26 cellular contexts compared by ENCODE assay signal in genomic region chr22:27063381-27063780, GRCh38.
"Had no signal": no experiment of that assay in that cellular context is flagged by ENCODE, and none has a peak within 500 bp of the region (broad histone marks: within the 10 kb centered on the region; RNA-seq: fewer than 3 reads in every experiment).

No MANE protein-coding gene starts in this region.

- ATAC-seq: activated CD4-positive, alpha-beta T cell treated with anti-CD3 and anti-CD28 coated beads for 36 hours; activated T-cell treated with anti-CD3 and anti-CD28 coated beads, Interleukin-2, amount 50 U/mL, for 72 hours; left lobe of liver; naive thymus-derived CD8-positive, alpha-beta T cell; sciatic nerve had no signal

- H3K4me1 Mint-ChIP-seq: activated B cell treated with CpG ODN at 0.5 μM for 24 hours; activated CD4-positive, alpha-beta T cell treated with anti-CD3 and anti-CD28 coated beads for 36 hours; activated naive CD8-positive, alpha-beta T cell treated with anti-CD3 and anti-CD28 coated beads, Interleukin-2, amount 10 ng/mL, durations not matched to agents 7 days and 5 days had no signal

- H3K27ac Mint-ChIP-seq: activated B cell treated with CpG ODN at 0.5 μM for 24 hours; activated CD4-positive, alpha-beta T cell treated with anti-CD3 and anti-CD28 coated beads for 36 hours; activated naive CD4-positive, alpha-beta T cell treated with anti-CD3 and anti-CD28 coated beads for 36 hours; activated naive CD8-positive, alpha-beta T cell treated with anti-CD3 and anti-CD28 coated beads, Interleukin-2, amount 10 ng/mL, durations not matched to agents 7 days and 5 days; activated T-cell treated with anti-CD3 and anti-CD28 coated beads, Interleukin-2, amount 50 U/mL, for 72 hours; naive thymus-derived CD8-positive, alpha-beta T cell; T-helper 1 cell treated with Interleukin-12 subunit alpha and Interleukin-12 subunit beta and Interleukin-4 antibody, amounts not matched to agents 30 μg/mL and 1 μg/mL, for 36 hours had no signal

- H3K9me3 Mint-ChIP-seq: activated B cell treated with CpG ODN at 0.5 μM for 24 hours; activated naive CD4-positive, alpha-beta T cell treated with anti-CD3 and anti-CD28 coated beads for 36 hours; activated naive CD8-positive, alpha-beta T cell treated with anti-CD3 and anti-CD28 coated beads, Interleukin-2, amount 10 ng/mL, durations not matched to agents 7 days and 5 days; activated T-cell treated with anti-CD3 and anti-CD28 coated beads, Interleukin-2, amount 50 U/mL, for 72 hours; naive thymus-derived CD8-positive, alpha-beta T cell; T-helper 1 cell treated with Interleukin-12 subunit alpha and Interleukin-12 subunit beta and Interleukin-4 antibody, amounts not matched to agents 30 μg/mL and 1 μg/mL, for 36 hours had no signal

- H3K36me3 ChIP-seq: vagina had no signal

- DNase-seq: activated B cell treated with CpG ODN at 0.5 μM for 24 hours; activated CD4-positive, alpha-beta T cell treated with anti-CD3 and anti-CD28 coated beads for 36 hours; activated CD4-positive, alpha-beta T cell treated with anti-CD3 and anti-CD28 coated beads, Interleukin-2, amount 50 U/mL, for 48 hours; activated effector memory CD4-positive, alpha-beta T cell treated with Interleukin-2 at 50 U/mL for 16 hours; activated naive CD4-positive, alpha-beta T cell treated with anti-CD3 and anti-CD28 coated beads for 36 hours; activated naive CD8-positive, alpha-beta T cell treated with anti-CD3 and anti-CD28 coated beads, Interleukin-2, amount 10 ng/mL, durations not matched to agents 7 days and 5 days; activated T-cell treated with anti-CD3 and anti-CD28 coated beads, Interleukin-2, amount 50 U/mL, for 72 hours; amniotic stem cell; cerebellar nuclear complex; cortex of kidney; foreskin fibroblast; kidney; naive thymus-derived CD8-positive, alpha-beta T cell; occipital lobe; posterior cingulate gyrus; small intestine; stimulated activated CD4-positive, alpha-beta T cell treated with anti-CD3 and anti-CD28 coated beads, Interleukin-2, amount 100 ng/mL, for 48 hours; stimulated activated CD8-positive, alpha-beta memory T cell treated with anti-CD3 and anti-CD28 coated beads, Interleukin-4, amount 100 ng/mL, for 48 hours; stimulated activated naive CD4-positive, alpha-beta T cell; testis; trophoblast cell had no signal

- H3K36me3 Mint-ChIP-seq: activated naive CD8-positive, alpha-beta T cell treated with anti-CD3 and anti-CD28 coated beads, Interleukin-2, amount 10 ng/mL, durations not matched to agents 7 days and 5 days; naive thymus-derived CD8-positive, alpha-beta T cell had no signal

- H3K27me3 ChIP-seq: testis, vagina had no signal

- H3K4me1 ChIP-seq: testis, vagina had no signal

- H3K9me3 ChIP-seq: testis, vagina had no signal

- H3K27ac ChIP-seq: testis, vagina had no signal

- H3K4me3 Mint-ChIP-seq: activated B cell treated with CpG ODN at 0.5 μM for 24 hours; activated CD4-positive, alpha-beta T cell treated with anti-CD3 and anti-CD28 coated beads for 36 hours; activated naive CD4-positive, alpha-beta T cell treated with anti-CD3 and anti-CD28 coated beads for 36 hours; activated naive CD8-positive, alpha-beta T cell treated with anti-CD3 and anti-CD28 coated beads, Interleukin-2, amount 10 ng/mL, durations not matched to agents 7 days and 5 days; activated T-cell treated with anti-CD3 and anti-CD28 coated beads, Interleukin-2, amount 50 U/mL, for 72 hours; naive thymus-derived CD8-positive, alpha-beta T cell; T-helper 1 cell treated with Interleukin-12 subunit alpha and Interleukin-12 subunit beta and Interleukin-4 antibody, amounts not matched to agents 30 μg/mL and 1 μg/mL, for 36 hours had no signal

- H3K4me3 ChIP-seq: lung, testis, vagina had no signal
